ENCODE assay signal across 8 cellular contexts in genomic region chr20:34522969-34523871, GRCh38. TPM values are rescaled to one million over a fixed set of nuclear protein-coding genes. Genes with fewer than 3 reads are reported as not detected.
DNase-seq lines count a peak whose midpoint lies in the region; ATAC-seq, FAIRE-seq and TF ChIP-seq lines count a peak whose summit lies in the region.

No MANE protein-coding gene starts in this region.

- CTCF ChIA-PET in A549 (lab: Yijun Ruan, JAX), result interaction anchor here (0.6 to 7.4 kb wide), 45 partner anchors 8 to 583 kb away, joined by 3 to 106 read pairs (median 4); partner anchors contain the start of gene ITCH

- POLR2A ChIA-PET in A549 (lab: Yijun Ruan, JAX), result interaction anchor here (0.6 to 0.8 kb wide), 2 partner anchors 209 to 329 kb away, joined by 3 read pairs; no protein-coding TSS in a partner anchor

- H3K4me2 ChIP-seq in A549, result peak overlapping the region; percentile 42

- FAIRE-seq in A549 (lab: Jason Lieb, UNC) (no peak), GM12891 (lab: Jason Lieb, UNC) (peak; percentile 58)

- peaks cover 50% of the 10 kb centered on the region for H3K4me1 ChIP-seq in A549

- TF ChIP-seq CTCF in A549 (IDR thresholded peaks at IDR 0.05), result peak; percentile 60

- no peaks in the 10 kb centered on the region for H3K9me3 ChIP-seq in A549

- TF ChIP-seq POLR2A in A549 (IDR thresholded peaks at IDR 0.05; ENCODE audit: low read length), result no peak
- no peak for TF ChIP-seq POLR2A in GM12891 (IDR thresholded peaks at IDR 0.05; ENCODE audit: low read depth, low read length)

- 42% methylated on average over 17 of the region's 17 CpGs for WGBS in A549 (ENCODE audit: missing lambda C conversion rate)

- DNase-seq in A549 (ENCODE audit: low read depth in 1 of 2, low spot score in 1 of 2) (peak; percentile 57 to 82), GM12891 (ENCODE audit: insufficient read length, low spot score) (peak; percentile 53), NCI-H82 (lab: John Stamatoyannopoulos, UW) (peak; percentile 86), activated T-cell treated with anti-CD3 and anti-CD28 coated beads for 48 hours (ENCODE audit: low read depth) (peak; percentile 49), fibroblast of peridontal ligament (ENCODE audit: extremely low read depth) (peak; percentile 90), nucleus accumbens (lab: John Stamatoyannopoulos, UW) (peak in 32 of 56 donors; percentile 11 to 64 (median 39)), NCI-H187 treated with DMSO at 0.1 percent for 48 hours (lab: John Stamatoyannopoulos, UW) (no peak)

- ATAC-seq in A549, result peak; percentile 54 to 73
- no peak for ATAC-seq in HG03457 (IDR thresholded peaks at IDR 0.05; ENCODE audit: unreplicated experiment)

- no peak overlapping the region for H3K4me3 ChIP-seq in A549

- no peak for TF ChIP-seq EP300 in A549 (IDR thresholded peaks at IDR 0.05)

- peak; percentile 78 to 91 for TF ChIP-seq RAD21 in A549 (conservative IDR thresholded peaks at IDR 0.05 in 1 of 2, IDR thresholded peaks at IDR 0.05 in 1 of 2)

- H3K27ac ChIP-seq in A549, result 0 out of 6 replicates have a peak overlapping the region, but pooled peaks of 1 of the 2 experiments have one; percentile 12

TF ChIP-seq in A549, 52 proteins besides CTCF, POLR2A, EP300 and RAD21:
- TF ChIP-seq SMC3 (IDR thresholded peaks at IDR 0.05) (peak; percentile 69), USF2 (IDR thresholded peaks at IDR 0.05) (no peak), MAX (IDR thresholded peaks at IDR 0.05) (0 out of 2 replicates have a peak, but pooled peaks have one; percentile 18)

TF ChIP-seq in GM12891, 5 proteins besides CTCF, POLR2A, EP300 and RAD21:
- TF ChIP-seq POLR2AphosphoS5 (IDR thresholded peaks at IDR 0.05; ENCODE audit: low read depth, low read length) (no peak), PAX5 (IDR thresholded peaks at IDR 0.05; ENCODE audit: insufficient read depth, low read length, severe bottlenecking) (no peak), POU2F2 (IDR thresholded peaks at IDR 0.05; ENCODE audit: low read depth, low read length) (no peak), TAF1 (IDR thresholded peaks at IDR 0.05; ENCODE audit: low read depth, low read length) (no peak)
TF ChIP-seq in GM12891: peak in this region for 0.

RNA-seq across cellular contexts. Expression of gene DYNLRB1, which starts 7.0 kb away (rescaled TPM):
- polyA plus RNA-seq in A549 (2011; rRNA removed) (148 and 204 TPM in 2 replicates), A549 (2017; fragmentation: RNase III; extraction: RNeasy Plus Mini Kit Qiagen cat#74134 plus additional on column Dnase treatment) (206 to 230 TPM (median 211 TPM) in 3 replicates)
- polyA plus RNA-seq in A549 (2012; cell fraction: cytosol; rRNA removed), result 235 and 264 TPM in 2 replicates
- polyA plus RNA-seq in A549 (2012; cell fraction: nucleus; rRNA removed), result 104 and 152 TPM in 2 replicates
- polyA minus RNA-seq in A549 (2011; rRNA and poly(A)+ RNA removed), result 116 and 177 TPM in 2 replicates
- polyA plus RNA-seq in GM12891 (2012; ENCODE audit: low read depth, missing spikeins), result 186 TPM

RNA-seq across cellular contexts. Expression of gene MAP1LC3A, which starts 35.3 kb away (rescaled TPM):
- polyA plus RNA-seq in A549 (2011; rRNA removed) (3.7 and 4.3 TPM in 2 replicates), A549 (2017; fragmentation: RNase III; extraction: RNeasy Plus Mini Kit Qiagen cat#74134 plus additional on column Dnase treatment) (11.4 to 17.7 TPM (median 15.7 TPM) in 3 replicates)
- 9.0 and 13.6 TPM in 2 replicates for polyA plus RNA-seq in A549 (2012; cell fraction: cytosol; rRNA removed)
- 25.2 and 27.9 TPM in 2 replicates for polyA plus RNA-seq in A549 (2012; cell fraction: nucleus; rRNA removed)
- polyA minus RNA-seq in A549 (2011; rRNA and poly(A)+ RNA removed), result 4.8 and 6.0 TPM in 2 replicates
- polyA plus RNA-seq in GM12891 (2012; ENCODE audit: low read depth, missing spikeins), result 1.7 TPM
